Comparison of ENCODE assay signal across 34 cellular contexts in genomic region chrX:87017210-87017609, GRCh38.
"Had no signal": no experiment of that assay in that cellular context is flagged by ENCODE, and none has a peak within 500 bp of the region (broad histone marks: within the 10 kb centered on the region; RNA-seq: fewer than 3 reads in every experiment).

No MANE protein-coding gene starts in this region.

- FAIRE-seq: TTC549 had no signal

- H3K9me3 ChIP-seq: adrenal gland, body of pancreas had no signal

- DNase-seq: activated CD4-positive, alpha-beta memory T cell treated with anti-CD3 and anti-CD28 coated beads, Interleukin-2, amount 10 ng/mL, durations not matched to agents 7 days and 5 days; activated CD4-positive, alpha-beta T cell treated with anti-CD3 and anti-CD28 coated beads for 1 hour; activated CD4-positive, alpha-beta T cell treated with anti-CD3 and anti-CD28 coated beads for 36 hours; activated CD4-positive, alpha-beta T cell treated with anti-CD3 and anti-CD28 coated beads for 48 hours; activated CD4-positive, alpha-beta T cell treated with anti-CD3 and anti-CD28 coated beads, Interleukin-2, amount 10 ng/mL, durations not matched to agents 7 days and 5 days; activated CD4-positive, alpha-beta T cell treated with anti-CD3 and anti-CD28 coated beads, Interleukin-2, amount 50 U/mL, for 48 hours; activated CD4-positive, CD25-positive, alpha-beta regulatory T cell; activated CD8-positive, alpha-beta memory T cell treated with anti-CD3 and anti-CD28 coated beads for 24 hours; activated CD8-positive, alpha-beta memory T cell treated with anti-CD3 and anti-CD28 coated beads, Interleukin-2, amount 10 ng/mL, durations not matched to agents 7 days and 5 days; activated CD8-positive, alpha-beta memory T cell treated with anti-CD3 and anti-CD28 coated beads, Interleukin-2, amount 50 U/mL, for 48 hours; activated CD8-positive, alpha-beta T cell treated with anti-CD3 and anti-CD28 coated beads, Interleukin-2, amount 10 ng/mL, durations not matched to agents 7 days and 5 days; activated effector memory CD4-positive, alpha-beta T cell treated with anti-CD3 and anti-CD28 coated beads, Interleukin-2, amount 50 U/mL, for 16 hours; activated gamma-delta T cell treated with Interleukin-2 at 50 U/mL for 16 hours; activated naive CD4-positive, alpha-beta T cell; activated naive CD4-positive, alpha-beta T cell treated with anti-CD3 and anti-CD28 coated beads for 36 hours; activated naive CD4-positive, alpha-beta T cell treated with anti-CD3 and anti-CD28 coated beads, Interleukin-2, amount 50 U/mL, for 16 hours; activated naive CD8-positive, alpha-beta T cell treated with anti-CD3 and anti-CD28 coated beads for 36 hours; activated T-cell treated with anti-CD3 and anti-CD28 coated beads, Interleukin-2, amount 50 U/mL, for 24 hours; activated T-cell treated with anti-CD3 and anti-CD28 coated beads, Interleukin-2, amount 50 U/mL, for 72 hours; adrenal gland; amniotic stem cell; body of pancreas; brain microvascular endothelial cell; central memory CD4-positive, alpha-beta T cell; T-helper 1 cell; T-helper 2 cell; T-helper 9 cell had no signal

- H3K4me1 ChIP-seq: adrenal gland, body of pancreas, breast epithelium had no signal

- H3K4me3 ChIP-seq: adrenal gland, body of pancreas, breast epithelium had no signal

- H3K27ac ChIP-seq: adrenal gland, body of pancreas, brain microvascular endothelial cell, breast epithelium, VCaP had no signal

- ATAC-seq: activated CD4-positive, alpha-beta T cell treated with anti-CD3 and anti-CD28 coated beads for 36 hours; activated CD4-positive, CD25-positive, alpha-beta regulatory T cell treated with anti-CD3 and anti-CD28 coated beads, Interleukin-2, amount 50 U/mL, for 24 hours; activated CD8-positive, alpha-beta memory T cell treated with anti-CD3 and anti-CD28 coated beads, Interleukin-2, amount 10 ng/mL, durations not matched to agents 7 days and 5 days; activated CD8-positive, alpha-beta T cell treated with anti-CD3 and anti-CD28 coated beads, Interleukin-2, amount 10 ng/mL, durations not matched to agents 7 days and 5 days; activated naive CD4-positive, alpha-beta T cell treated with anti-CD3 and anti-CD28 coated beads, Interleukin-2, amount 50 U/mL, for 72 hours; activated T-cell treated with anti-CD3 and anti-CD28 coated beads, Interleukin-2, amount 50 U/mL, for 72 hours; activated T-helper 17 cell treated with anti-CD3 and anti-CD28 coated beads, Interleukin-2, amount 50 U/mL, for 72 hours; body of pancreas; WTC11 had no signal

- H3K36me3 ChIP-seq: adrenal gland, brain microvascular endothelial cell, breast epithelium had no signal

- H3K27me3 ChIP-seq: adrenal gland, body of pancreas, brain microvascular endothelial cell had no signal
